In the genomic region with DNA sequence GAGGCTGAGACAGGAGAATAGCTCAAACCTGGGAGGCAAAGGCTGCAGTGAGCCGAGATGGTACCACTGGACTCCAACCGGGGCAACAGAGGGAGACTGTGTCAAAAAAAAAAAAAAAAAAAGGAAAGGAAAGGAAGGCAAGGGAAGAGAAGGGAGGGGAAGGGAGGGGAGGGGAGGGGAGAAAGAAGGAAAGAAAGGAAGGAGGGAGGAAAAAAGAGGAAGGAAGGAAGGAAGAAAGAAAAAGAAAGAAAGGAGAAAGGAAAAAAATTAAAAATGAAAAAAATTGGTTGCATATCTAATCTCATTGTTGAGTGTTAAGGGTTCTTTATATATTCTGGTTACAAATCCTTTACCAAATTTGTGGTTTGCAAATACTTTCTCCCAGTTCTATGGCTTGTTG, we compare ENCODE assay signal across 9 cellular contexts. TPM values are rescaled to one million over a fixed set of nuclear protein-coding genes. Genes with fewer than 3 reads are reported as not detected.
"Had no signal": no experiment of that assay in that cellular context is flagged by ENCODE, and none has a peak within 500 bp of the region (broad histone marks: within the 10 kb centered on the region; RNA-seq: fewer than 3 reads in every experiment).

No MANE protein-coding gene starts in this region.

- H3K27ac ChIP-seq: HL-60, KMS-11 had no signal

- H3K4me2 ChIP-seq: KMS-11 had no signal

- DNase-seq: IMR-90, KBM-7, KG1 had no signal

- H3K9ac ChIP-seq: KMS-11 had no signal

- FAIRE-seq: HTR-8/SVneo had no signal

RNA-seq across cellular contexts. Expression of a gene that starts 45.7 kb away (rescaled TPM):
- total RNA-seq: HT-29, HT1080, IMR-90 had no signal
- polyA plus RNA-seq: IgD-negative memory B cell, IMR-90 had no signal
